Comparison of ENCODE assay signal across 22 cellular contexts in the genomic region with DNA sequence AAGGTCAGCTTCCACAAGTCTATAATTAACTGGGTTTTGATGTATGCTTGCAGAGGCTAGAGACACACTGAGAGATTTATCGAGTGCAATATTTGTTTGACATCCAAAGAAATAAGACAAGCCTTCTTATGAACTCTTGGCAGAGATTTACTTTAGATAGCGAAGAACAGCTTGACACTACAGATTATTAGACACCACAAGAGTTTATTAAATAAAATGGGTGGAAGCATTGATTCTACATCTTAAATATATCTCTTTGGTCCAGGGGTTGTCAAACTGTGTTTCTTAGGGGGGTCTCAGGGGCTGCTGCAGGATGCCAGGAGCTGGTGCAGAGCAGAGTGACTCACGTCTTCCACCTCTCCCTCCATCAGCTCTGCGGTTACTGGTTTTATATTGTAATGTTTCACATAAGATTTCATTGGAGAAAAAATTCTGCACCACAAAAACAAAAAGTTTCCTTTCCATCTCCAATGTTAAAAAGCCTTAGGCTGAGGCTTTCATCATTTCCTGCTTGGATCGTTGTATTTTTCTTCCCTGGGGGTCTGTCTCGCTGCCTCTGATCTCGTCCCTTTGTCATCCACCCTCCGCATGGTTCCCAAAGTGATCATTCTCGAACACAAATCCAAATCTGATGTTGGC.
DNase-seq lines count a peak whose midpoint lies in the region; ATAC-seq and TF ChIP-seq lines count a peak whose summit lies in the region.
"Had no signal": no experiment of that assay in that cellular context is flagged by ENCODE, and none has a peak within 500 bp of the region (broad histone marks: within the 10 kb centered on the region; RNA-seq: fewer than 3 reads in every experiment).

No MANE protein-coding gene starts in this region.

- ATAC-seq in activated T-cell treated with anti-CD3 and anti-CD28 coated beads, Interleukin-2, amount 50 U/mL, for 4 hours: peak; percentile 41 to 48
- no peak for ATAC-seq in natural killer cell treated with Interleukin-12 subunit alpha and Interleukin-12 subunit beta and Interleukin-15 and Interleukin-18, amount 100 ng/mL, for 72 hours
- ATAC-seq: activated T-helper 17 cell treated with anti-CD3 and anti-CD28 coated beads, Interleukin-2, amount 50 U/mL, for 72 hours; natural killer cell had no signal

- no peaks in the 10 kb centered on the region for H3K27me3 Mint-ChIP-seq in activated T-cell treated with anti-CD3 and anti-CD28 coated beads, Interleukin-2, amount 50 U/mL, for 4 hours (ENCODE audit: low read depth)
- H3K27me3 Mint-ChIP-seq in progenitor cell of endocrine pancreas: no peaks in the 10 kb centered on the region
- H3K27me3 Mint-ChIP-seq in natural killer cell treated with Interleukin-12 subunit alpha and Interleukin-12 subunit beta and Interleukin-15 and Interleukin-18, amount 100 ng/mL, for 72 hours: peaks cover 0 to 3% of the 10 kb centered on the region in 2 donors
- H3K27me3 Mint-ChIP-seq: activated T-helper 17 cell treated with anti-CD3 and anti-CD28 coated beads, Interleukin-2, amount 50 U/mL, for 72 hours; CD8-positive, alpha-beta memory T cell; dendritic cell treated with granulocyte-macrophage colony-stimulating factor and Interleukin-4, amounts not matched to agents 40 ng/mL and 50 ng/mL, for 4 days; IgD-negative memory B cell had no signal

- no peaks in the 10 kb centered on the region; the same call in 1 of the 2 replicates for H3K4me1 ChIP-seq in BE2C
- H3K4me1 ChIP-seq: uterus had no signal

- peak overlapping the region; percentile 2 for H3K27ac Mint-ChIP-seq in progenitor cell of endocrine pancreas
- H3K27ac Mint-ChIP-seq in natural killer cell treated with Interleukin-12 subunit alpha and Interleukin-12 subunit beta and Interleukin-15 and Interleukin-18, amount 100 ng/mL, for 72 hours: no peak overlapping the region
- H3K27ac Mint-ChIP-seq: activated T-helper 17 cell treated with anti-CD3 and anti-CD28 coated beads, Interleukin-2, amount 50 U/mL, for 72 hours; dendritic cell treated with granulocyte-macrophage colony-stimulating factor and Interleukin-4, amounts not matched to agents 40 ng/mL and 50 ng/mL, for 4 days; IgD-negative memory B cell; natural killer cell had no signal

- H3K4me3 ChIP-seq in brain microvascular endothelial cell (ENCODE audit: low read depth, low read length) (no peak overlapping the region), BE2C (ENCODE audit: low read depth, low read length) (no peak overlapping the region)
- H3K4me3 ChIP-seq: uterus had no signal

- H3K36me3 Mint-ChIP-seq in activated T-cell treated with anti-CD3 and anti-CD28 coated beads, Interleukin-2, amount 50 U/mL, for 4 hours (ENCODE audit: insufficient read depth): no peaks in the 10 kb centered on the region
- H3K36me3 Mint-ChIP-seq in progenitor cell of endocrine pancreas (ENCODE audit: insufficient read depth): no peaks in the 10 kb centered on the region
- H3K36me3 Mint-ChIP-seq in natural killer cell treated with Interleukin-12 subunit alpha and Interleukin-12 subunit beta and Interleukin-15 and Interleukin-18, amount 100 ng/mL, for 72 hours: no peaks in the 10 kb centered on the region
- H3K36me3 Mint-ChIP-seq: brain; CD8-positive, alpha-beta memory T cell; IgD-negative memory B cell; immature natural killer cell; natural killer cell had no signal

- H3K9me3 ChIP-seq in BE2C: no peaks in the 10 kb centered on the region
- H3K9me3 ChIP-seq: uterus had no signal

- no peaks in the 10 kb centered on the region for H3K27me3 ChIP-seq in brain microvascular endothelial cell (replicated peaks)
- no peaks in the 10 kb centered on the region for H3K27me3 ChIP-seq in BE2C
- H3K27me3 ChIP-seq: uterus had no signal

- in situ Hi-C loops in brain microvascular endothelial cell (cut with HindIII; ENCODE audit: low pct_ligation_motif_present, low sequenced_read_pairs): no loop called here

- H3K4me1 Mint-ChIP-seq in activated T-cell treated with anti-CD3 and anti-CD28 coated beads, Interleukin-2, amount 50 U/mL, for 4 hours (ENCODE audit: low read depth): peaks cover 3% of the 10 kb centered on the region
- H3K4me1 Mint-ChIP-seq in progenitor cell of endocrine pancreas (ENCODE audit: low read depth): peaks cover 2% of the 10 kb centered on the region
- H3K4me1 Mint-ChIP-seq in natural killer cell treated with Interleukin-12 subunit alpha and Interleukin-12 subunit beta and Interleukin-15 and Interleukin-18, amount 100 ng/mL, for 72 hours (ENCODE audit: low read depth in 2 of 2): no peaks in the 10 kb centered on the region
- H3K4me1 Mint-ChIP-seq: activated T-helper 17 cell treated with anti-CD3 and anti-CD28 coated beads, Interleukin-2, amount 50 U/mL, for 72 hours; CD8-positive, alpha-beta memory T cell; IgD-negative memory B cell; immature natural killer cell; natural killer cell had no signal

- H3K36me3 ChIP-seq in brain microvascular endothelial cell (replicated peaks): no peaks in the 10 kb centered on the region
- H3K36me3 ChIP-seq in BE2C: no peaks in the 10 kb centered on the region
- H3K36me3 ChIP-seq: uterus had no signal

- no peaks in the 10 kb centered on the region for H3K9me3 Mint-ChIP-seq in activated T-cell treated with anti-CD3 and anti-CD28 coated beads, Interleukin-2, amount 50 U/mL, for 4 hours
- no peaks in the 10 kb centered on the region for H3K9me3 Mint-ChIP-seq in progenitor cell of endocrine pancreas (ENCODE audit: low read depth)
- H3K9me3 Mint-ChIP-seq in natural killer cell treated with Interleukin-12 subunit alpha and Interleukin-12 subunit beta and Interleukin-15 and Interleukin-18, amount 100 ng/mL, for 72 hours: no peaks in the 10 kb centered on the region
- H3K9me3 Mint-ChIP-seq: activated T-helper 17 cell treated with anti-CD3 and anti-CD28 coated beads, Interleukin-2, amount 50 U/mL, for 72 hours; CD8-positive, alpha-beta memory T cell; dendritic cell treated with granulocyte-macrophage colony-stimulating factor and Interleukin-4, amounts not matched to agents 40 ng/mL and 50 ng/mL, for 4 days; IgD-negative memory B cell; immature natural killer cell; natural killer cell had no signal

- no peak for DNase-seq in activated T-cell treated with anti-CD3 and anti-CD28 coated beads, Interleukin-2, amount 50 U/mL, for 4 hours
- no peak for DNase-seq in activated T-cell treated with anti-CD3 and anti-CD28 coated beads, Interleukin-2, amount 50 U/mL, for 1 hour
- DNase-seq in M059J (ENCODE audit: low read depth) (peak; percentile 89), brain microvascular endothelial cell (peak; percentile 35), progenitor cell of endocrine pancreas (ENCODE audit: low spot score, unreplicated experiment) (no peak), BE2C (no peak)
- DNase-seq in activated CD4-positive, CD25-positive, alpha-beta regulatory T cell treated with anti-CD3 and anti-CD28 coated beads, Interleukin-2, amount 50 U/mL, for 72 hours: no peak
- DNase-seq in natural killer cell treated with Interleukin-12 subunit alpha and Interleukin-12 subunit beta and Interleukin-15 and Interleukin-18, amount 100 ng/mL, for 72 hours (ENCODE audit: low spot score): no peak
- DNase-seq: ACHN; activated CD4-positive, alpha-beta T cell treated with anti-CD3 and anti-CD28 coated beads for 1 hour; CD8-positive, alpha-beta memory T cell; immature natural killer cell; natural killer cell; NCI-H1930; NCI-H524; T-helper 9 cell; uterus had no signal

- TF ChIP-seq CTCF in brain microvascular endothelial cell (IDR thresholded peaks at IDR 0.05; ENCODE audit: low read depth, low read length, missing control alignments) (no peak), progenitor cell of endocrine pancreas (IDR thresholded peaks at IDR 0.05; ENCODE audit: unreplicated experiment) (no peak), BE2C (IDR thresholded peaks at IDR 0.05; ENCODE audit: low read depth, low read length) (no peak)

- H3K27ac ChIP-seq in brain microvascular endothelial cell: peak overlapping the region; percentile 15
- H3K27ac ChIP-seq: epithelial cell of prostate, uterus had no signal

- H3K4me3 Mint-ChIP-seq in activated T-cell treated with anti-CD3 and anti-CD28 coated beads, Interleukin-2, amount 50 U/mL, for 4 hours: no peak overlapping the region
- no peak overlapping the region for H3K4me3 Mint-ChIP-seq in progenitor cell of endocrine pancreas (ENCODE audit: low read depth)
- no peak overlapping the region for H3K4me3 Mint-ChIP-seq in natural killer cell treated with Interleukin-12 subunit alpha and Interleukin-12 subunit beta and Interleukin-15 and Interleukin-18, amount 100 ng/mL, for 72 hours
- H3K4me3 Mint-ChIP-seq: activated T-helper 17 cell treated with anti-CD3 and anti-CD28 coated beads, Interleukin-2, amount 50 U/mL, for 72 hours; brain; CD8-positive, alpha-beta memory T cell; dendritic cell treated with granulocyte-macrophage colony-stimulating factor and Interleukin-4, amounts not matched to agents 40 ng/mL and 50 ng/mL, for 4 days; IgD-negative memory B cell; immature natural killer cell; natural killer cell had no signal

Comparison
In these comparisons a context has a peak if more than half of its experiments do, and no peak if none do; other contexts are left out.
1. ATAC-seq: peak in activated T-cell treated with anti-CD3 and anti-CD28 coated beads, Interleukin-2, amount 50 U/mL, for 4 hours (2 of 2); none in natural killer cell treated with Interleukin-12 subunit alpha and Interleukin-12 subunit beta and Interleukin-15 and Interleukin-18, amount 100 ng/mL, for 72 hours (0 of 2).
2. DNase-seq: peak in M059J (single experiment) and brain microvascular endothelial cell (single experiment); none in activated T-cell treated with anti-CD3 and anti-CD28 coated beads, Interleukin-2, amount 50 U/mL, for 4 hours (single experiment), activated T-cell treated with anti-CD3 and anti-CD28 coated beads, Interleukin-2, amount 50 U/mL, for 1 hour (single experiment), progenitor cell of endocrine pancreas (single experiment), activated CD4-positive, CD25-positive, alpha-beta regulatory T cell treated with anti-CD3 and anti-CD28 coated beads, Interleukin-2, amount 50 U/mL, for 72 hours (single experiment), BE2C (single experiment) and natural killer cell treated with Interleukin-12 subunit alpha and Interleukin-12 subunit beta and Interleukin-15 and Interleukin-18, amount 100 ng/mL, for 72 hours (single experiment).